Comparison of ENCODE assay signal across 1 cellular context in genomic region chr16:30533146-30533522, GRCh38.
TF ChIP-seq lines count a peak whose summit lies in the region.

No MANE protein-coding gene starts in this region.

TF ChIP-seq in HepG2, 621 proteins besides CTCF, POLR2A, EP300 and RAD21 (continues in another document):
- TF ChIP-seq ZBTB33 (CRISPR knock-in tag; IDR thresholded peaks at IDR 0.05) (peak; percentile 73), LBX2 (CRISPR knock-in tag; IDR thresholded peaks at IDR 0.05; ENCODE audit: borderline replicate concordance) (no peak), PRDM10 (CRISPR knock-in tag; IDR thresholded peaks at IDR 0.05; ENCODE audit: low read depth) (peak; percentile 29; the same call in 1 of the 2 replicates), ZNF547 (CRISPR knock-in tag; IDR thresholded peaks at IDR 0.05) (no peak), GATA4 (IDR thresholded peaks at IDR 0.05; ENCODE audit: borderline replicate concordance, low read depth) (no peak), STAT5B (CRISPR knock-in tag; IDR thresholded peaks at IDR 0.05) (no peak), ZNF460 (CRISPR knock-in tag; IDR thresholded peaks at IDR 0.05; ENCODE audit: borderline replicate concordance) (no peak), NR0B2 (CRISPR knock-in tag; IDR thresholded peaks at IDR 0.05) (0 out of 2 replicates have a peak, but pooled peaks have one; percentile 20), ZNF687 (CRISPR knock-in tag; IDR thresholded peaks at IDR 0.05) (peak; percentile 33), ZBTB8A (CRISPR knock-in tag; IDR thresholded peaks at IDR 0.05; ENCODE audit: borderline replicate concordance, low read depth) (no peak), SRSF1 (optimal IDR thresholded peaks at IDR 0.05; ENCODE audit: low read depth, low read length) (no peak), ZNF776 (CRISPR knock-in tag; IDR thresholded peaks at IDR 0.05) (no peak), GATAD2A (CRISPR knock-in tag; IDR thresholded peaks at IDR 0.05) (no peak), ZNF7 (CRISPR knock-in tag; IDR thresholded peaks at IDR 0.05) (no peak), ZNF33A (CRISPR knock-in tag; IDR thresholded peaks at IDR 0.05; ENCODE audit: borderline replicate concordance) (no peak), XRCC5 (optimal IDR thresholded peaks at IDR 0.05; ENCODE audit: low read length) (no peak), PHF8 (CRISPR knock-in tag; IDR thresholded peaks at IDR 0.05) (no peak), FOXO4 (CRISPR knock-in tag; conservative IDR thresholded peaks at IDR 0.05) (0 out of 2 replicates have a peak, but pooled peaks have one; percentile 67), PRPF4 (IDR thresholded peaks at IDR 0.05; ENCODE audit: low read depth, low read length, poor library complexity, severe bottlenecking) (peak; percentile 15), TFDP2 (CRISPR knock-in tag; IDR thresholded peaks at IDR 0.05) (no peak), ZNF253 (CRISPR knock-in tag; IDR thresholded peaks at IDR 0.05; ENCODE audit: borderline replicate concordance) (no peak), THYN1 (CRISPR knock-in tag; IDR thresholded peaks at IDR 0.05; ENCODE audit: borderline replicate concordance, low read depth) (no peak), ETV6 (CRISPR knock-in tag; conservative IDR thresholded peaks at IDR 0.05) (no peak), ZNF614 (CRISPR knock-in tag; IDR thresholded peaks at IDR 0.05; ENCODE audit: borderline replicate concordance) (no peak), AKAP8 (CRISPR knock-in tag; IDR thresholded peaks at IDR 0.05) (no peak), ZBTB40 (IDR thresholded peaks at IDR 0.05) (no peak), ZBTB40 (CRISPR knock-in tag; IDR thresholded peaks at IDR 0.05) (no peak), MTF2 (CRISPR knock-in tag; IDR thresholded peaks at IDR 0.05; ENCODE audit: borderline replicate concordance) (no peak), JUN (CRISPR knock-in tag; IDR thresholded peaks at IDR 0.05) (no peak), ZBTB38 (CRISPR knock-in tag; IDR thresholded peaks at IDR 0.05) (peak; percentile 98), ZSCAN20 (CRISPR knock-in tag; IDR thresholded peaks at IDR 0.05; ENCODE audit: borderline replicate concordance) (no peak), NR2F1 (CRISPR knock-in tag; IDR thresholded peaks at IDR 0.05) (no peak), ZNF83 (CRISPR knock-in tag; IDR thresholded peaks at IDR 0.05; ENCODE audit: borderline replicate concordance) (no peak), ZNF441 (CRISPR knock-in tag; IDR thresholded peaks at IDR 0.05; ENCODE audit: borderline replicate concordance) (peak; percentile 94), ZNF576 (CRISPR knock-in tag; IDR thresholded peaks at IDR 0.05) (0 out of 2 replicates have a peak, but pooled peaks have one; percentile 12), DPF2 (CRISPR knock-in tag; IDR thresholded peaks at IDR 0.05; ENCODE audit: borderline replicate concordance, low read depth) (no peak)
